ENCODE assay signal across 8 cellular contexts in the genomic region with DNA sequence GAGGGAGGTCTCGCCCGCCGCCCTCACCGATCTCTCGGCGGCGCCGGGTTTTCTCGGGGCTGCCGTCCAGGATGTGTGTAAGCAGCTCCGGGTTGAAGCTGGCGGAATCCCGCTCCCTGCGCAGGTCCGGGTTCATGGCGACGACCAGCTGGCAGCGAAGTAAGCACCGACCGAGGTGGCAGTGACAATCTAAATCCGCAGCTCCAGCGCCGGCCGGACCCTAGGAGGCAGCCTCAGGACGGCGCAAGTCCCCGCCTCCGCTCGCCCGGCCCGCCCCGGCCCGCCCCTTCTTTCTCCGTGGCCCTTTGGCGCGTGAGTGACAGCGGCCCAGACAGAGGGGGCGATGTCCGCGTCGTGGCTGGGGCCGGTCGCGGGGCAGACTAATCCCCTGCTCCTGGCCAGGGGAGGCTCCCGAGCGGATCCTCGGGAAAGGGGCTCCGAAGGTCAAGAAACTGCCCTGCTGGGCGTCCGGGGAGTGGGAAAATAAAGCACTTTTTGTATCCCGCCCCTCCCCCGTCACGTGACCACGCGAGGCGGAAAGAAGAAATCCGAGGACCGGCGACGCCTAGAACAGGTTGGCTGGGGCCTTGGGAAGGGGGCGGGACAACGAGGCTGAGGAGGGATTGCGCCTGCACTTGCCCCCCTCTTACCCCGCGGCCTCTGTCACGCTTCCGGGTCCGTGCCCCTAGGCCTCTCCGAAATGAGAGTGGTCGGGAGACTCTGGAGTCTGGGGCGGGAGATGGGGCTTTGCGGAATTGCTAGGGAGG. TPM values are rescaled to one million over a fixed set of nuclear protein-coding genes. Genes with fewer than 3 reads are reported as not detected.
DNase-seq lines count a peak whose midpoint lies in the region; ATAC-seq, FAIRE-seq and TF ChIP-seq lines count a peak whose summit lies in the region.

Gene ACOX1 (minus strand): TSS at position 229 of the 767 bp plus-strand sequence. CDS start 93 bp downstream, at position 136.
Gene TEN1 (plus strand): TSS at position 303 of the 767 bp plus-strand sequence. CDS start 6,953 bp downstream, outside the sequence.

- peak; percentile 48 for DNase-seq in D721Med (ENCODE audit: insufficient read length, low spot score)
- peak; percentile 84 for DNase-seq in HuH-7 (ENCODE audit: low spot score)
- peak; percentile 95 for DNase-seq in activated CD8-positive, alpha-beta memory T cell treated with anti-CD3 and anti-CD28 coated beads, Interleukin-2, amount 50 U/mL, for 48 hours
- DNase-seq in endothelial cell (ENCODE audit: low spot score), result peak; percentile 93
- DNase-seq in midbrain (lab: John Stamatoyannopoulos, UW), result peak; percentile 95
- peak; percentile 86 to 92 for DNase-seq in stimulated activated CD8-positive, alpha-beta memory T cell treated with anti-CD3 and anti-CD28 coated beads, Interleukin-2, amount 100 ng/mL, for 1 hour (ENCODE audit: low read depth in 2 of 2)

- peak within 1 kb of the TSS; percentile 86 for H3K4me3 ChIP-seq in OCI-LY3 (ENCODE audit: low read length)

- no peaks in the 10 kb centered on the region for H3K9me3 Mint-ChIP-seq in endothelial cell (ENCODE audit: unreplicated experiment)

- no peaks in the 10 kb centered on the region for H3K27me3 ChIP-seq in OCI-LY3 (ENCODE audit: low read depth, low read length)

- no peaks in the 10 kb centered on the region for H3K9me3 ChIP-seq in OCI-LY3 (ENCODE audit: insufficient read depth, low read length)

- H2AFZ ChIP-seq in OCI-LY3 (ENCODE audit: low read depth, low read length), result peak within 1 kb of the TSS; percentile 96

- peaks cover 15% of the 10 kb centered on the region for H3K4me1 ChIP-seq in OCI-LY3 (ENCODE audit: low read length)

- H3K27ac ChIP-seq in OCI-LY3 (ENCODE audit: low read length), result peak within 1 kb of the TSS; percentile 76

- H3K79me2 ChIP-seq in OCI-LY3 (ENCODE audit: low read length), result peaks cover 9% of the 10 kb centered on the region

- no peaks in the 10 kb centered on the region for H4K20me1 ChIP-seq in OCI-LY3 (ENCODE audit: insufficient read depth, low read length)

- peaks cover 1% of the 10 kb centered on the region for H3K27me3 Mint-ChIP-seq in endothelial cell (ENCODE audit: unreplicated experiment)

- TF ChIP-seq CTCF in D721Med (IDR thresholded peaks at IDR 0.05; ENCODE audit: insufficient read depth, missing control alignments) (peak; percentile 15), OCI-LY3 (IDR thresholded peaks at IDR 0.05; ENCODE audit: low read depth, low read length) (peak; percentile 24; the same call in 1 of the 2 replicates), endothelial cell (IDR thresholded peaks at IDR 0.05; ENCODE audit: unreplicated experiment) (peak; percentile 16)

- no peaks in the 10 kb centered on the region for H3K36me3 Mint-ChIP-seq in endothelial cell (ENCODE audit: low read depth, unreplicated experiment)

- FAIRE-seq in D721Med (lab: Jason Lieb, UNC), result no peak

- ATAC-seq in GM21447 (IDR thresholded peaks at IDR 0.05; ENCODE audit: unreplicated experiment), result peak; percentile 93

- H3K4me2 ChIP-seq in OCI-LY3 (ENCODE audit: low read length), result peak within 1 kb of the TSS; percentile 96

- H3K36me3 ChIP-seq in OCI-LY3 (replicated peaks; ENCODE audit: low read depth, low read length), result no peaks in the 10 kb centered on the region

- peak within 1 kb of the TSS; percentile 100 for H3K27ac Mint-ChIP-seq in endothelial cell (ENCODE audit: unreplicated experiment)

- H3K4me1 Mint-ChIP-seq in endothelial cell (ENCODE audit: unreplicated experiment), result peaks cover 26% of the 10 kb centered on the region

- peak within 1 kb of the TSS; percentile 93 for H3K9ac ChIP-seq in OCI-LY3 (ENCODE audit: low read length)

- peak within 1 kb of the TSS; percentile 98 for H3K4me3 Mint-ChIP-seq in endothelial cell (ENCODE audit: unreplicated experiment)

RNA-seq across cellular contexts. Expression of gene ACOX1, which starts in this region (rescaled TPM):
- total RNA-seq in endothelial cell (ENCODE audit: unreplicated experiment), result 36.1 TPM

RNA-seq across cellular contexts. Expression of gene TEN1, which starts in this region (rescaled TPM):
- total RNA-seq in endothelial cell (ENCODE audit: unreplicated experiment), result 22.6 TPM

Comparison
In these comparisons a context has a peak if more than half of its experiments do, and no peak if none do; other contexts are left out.
1. Peak in every context shown above with its lines: DNase-seq, ATAC-seq, H3K4me3 ChIP-seq and H3K27ac ChIP-seq.